Comparison of ENCODE assay signal across 1 cellular context in the genomic region with DNA sequence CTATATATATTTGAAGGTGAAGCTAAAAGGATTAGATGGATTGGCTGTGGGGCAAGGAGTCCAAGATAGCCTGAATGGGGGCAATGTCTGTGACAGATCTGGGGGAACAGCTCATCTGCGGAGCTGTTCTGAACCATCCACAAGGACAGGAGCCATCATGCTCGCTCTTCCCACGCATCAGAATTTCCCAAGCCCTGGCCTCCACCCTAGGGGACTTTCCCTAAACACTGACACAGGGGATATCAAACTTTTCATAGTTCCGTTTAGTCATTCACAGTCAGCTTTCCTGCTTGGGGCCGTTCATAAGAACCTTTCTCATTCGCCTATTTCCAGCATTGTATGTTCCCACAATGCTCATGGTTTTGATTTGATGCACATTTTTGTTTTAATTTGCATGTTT.
TF ChIP-seq lines count a peak whose summit lies in the region.

No MANE protein-coding gene starts in this region.

TF ChIP-seq in GM12878, 131 proteins besides CTCF, POLR2A, EP300 and RAD21:
- TF ChIP-seq YY1 (IDR thresholded peaks at IDR 0.05; ENCODE audit: low read depth, low read length), result 0 out of 2 replicates have a peak, but pooled peaks have one; percentile 29
- TF ChIP-seq NBN (IDR thresholded peaks at IDR 0.05), result no peak
- TF ChIP-seq EZH2 (IDR thresholded peaks at IDR 0.05; ENCODE audit: borderline replicate concordance, control insufficient read depth, low read depth, low read length), result no peak
- no peak for TF ChIP-seq POU2F2 (IDR thresholded peaks at IDR 0.05; ENCODE audit: borderline replicate concordance, low read depth, low read length)
- no peak for TF ChIP-seq ZNF274 (IDR thresholded peaks at IDR 0.05; ENCODE audit: insufficient read depth, insufficient read length)
- peak; percentile 76 for TF ChIP-seq EED (IDR thresholded peaks at IDR 0.05; ENCODE audit: low read depth)
- TF ChIP-seq SREBF2 (IDR thresholded peaks at IDR 0.05; ENCODE audit: low read length), result no peak
- TF ChIP-seq EGR1 (IDR thresholded peaks at IDR 0.05; ENCODE audit: borderline replicate concordance in 1 of 2, low read depth in 2 of 2, low read length in 2 of 2), result peak in 1 of 2 experiments; percentile 53; a peak in 1 of 3 replicates
- TF ChIP-seq, protein P1, sequence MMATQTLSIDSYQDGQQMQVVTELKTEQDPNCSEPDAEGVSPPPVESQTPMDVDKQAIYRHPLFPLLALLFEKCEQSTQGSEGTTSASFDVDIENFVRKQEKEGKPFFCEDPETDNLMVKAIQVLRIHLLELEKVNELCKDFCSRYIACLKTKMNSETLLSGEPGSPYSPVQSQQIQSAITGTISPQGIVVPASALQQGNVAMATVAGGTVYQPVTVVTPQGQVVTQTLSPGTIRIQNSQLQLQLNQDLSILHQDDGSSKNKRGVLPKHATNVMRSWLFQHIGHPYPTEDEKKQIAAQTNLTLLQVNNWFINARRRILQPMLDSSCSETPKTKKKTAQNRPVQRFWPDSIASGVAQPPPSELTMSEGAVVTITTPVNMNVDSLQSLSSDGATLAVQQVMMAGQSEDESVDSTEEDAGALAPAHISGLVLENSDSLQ (IDR thresholded peaks at IDR 0.05), result 0 out of 2 replicates have a peak, but pooled peaks have one; percentile 8
- TF ChIP-seq, protein P2, sequence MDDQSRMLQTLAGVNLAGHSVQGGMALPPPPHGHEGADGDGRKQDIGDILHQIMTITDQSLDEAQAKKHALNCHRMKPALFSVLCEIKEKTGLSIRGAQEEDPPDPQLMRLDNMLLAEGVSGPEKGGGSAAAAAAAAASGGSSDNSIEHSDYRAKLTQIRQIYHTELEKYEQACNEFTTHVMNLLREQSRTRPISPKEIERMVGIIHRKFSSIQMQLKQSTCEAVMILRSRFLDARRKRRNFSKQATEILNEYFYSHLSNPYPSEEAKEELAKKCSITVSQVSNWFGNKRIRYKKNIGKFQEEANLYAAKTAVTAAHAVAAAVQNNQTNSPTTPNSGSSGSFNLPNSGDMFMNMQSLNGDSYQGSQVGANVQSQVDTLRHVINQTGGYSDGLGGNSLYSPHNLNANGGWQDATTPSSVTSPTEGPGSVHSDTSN (IDR thresholded peaks at IDR 0.05; ENCODE audit: insufficient replicate concordance, low read depth, low read length), result peak; percentile 14
- TF ChIP-seq DPF2 (IDR thresholded peaks at IDR 0.05), result 0 out of 2 replicates have a peak, but pooled peaks have one; percentile 29
- TF ChIP-seq RUNX3 (IDR thresholded peaks at IDR 0.05; ENCODE audit: low read length), result peak; percentile 25; the same call in 1 of the 2 replicates
- no peak for TF ChIP-seq LARP7 (IDR thresholded peaks at IDR 0.05)
- no peak for TF ChIP-seq BCL11A (IDR thresholded peaks at IDR 0.05; ENCODE audit: low read depth, low read length)
- TF ChIP-seq PAX5 (IDR thresholded peaks at IDR 0.05; ENCODE audit: borderline replicate concordance, low read depth, low read length), result 0 out of 2 replicates have a peak, but pooled peaks have one; percentile 21
- TF ChIP-seq, protein P3, sequence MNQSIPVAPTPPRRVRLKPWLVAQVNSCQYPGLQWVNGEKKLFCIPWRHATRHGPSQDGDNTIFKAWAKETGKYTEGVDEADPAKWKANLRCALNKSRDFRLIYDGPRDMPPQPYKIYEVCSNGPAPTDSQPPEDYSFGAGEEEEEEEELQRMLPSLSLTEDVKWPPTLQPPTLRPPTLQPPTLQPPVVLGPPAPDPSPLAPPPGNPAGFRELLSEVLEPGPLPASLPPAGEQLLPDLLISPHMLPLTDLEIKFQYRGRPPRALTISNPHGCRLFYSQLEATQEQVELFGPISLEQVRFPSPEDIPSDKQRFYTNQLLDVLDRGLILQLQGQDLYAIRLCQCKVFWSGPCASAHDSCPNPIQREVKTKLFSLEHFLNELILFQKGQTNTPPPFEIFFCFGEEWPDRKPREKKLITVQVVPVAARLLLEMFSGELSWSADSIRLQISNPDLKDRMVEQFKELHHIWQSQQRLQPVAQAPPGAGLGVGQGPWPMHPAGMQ (IDR thresholded peaks at IDR 0.05; ENCODE audit: borderline replicate concordance), result no peak
- 0 out of 2 replicates have a peak, but pooled peaks have one; percentile 23 for TF ChIP-seq JUNB (IDR thresholded peaks at IDR 0.05)
- TF ChIP-seq, protein P4, sequence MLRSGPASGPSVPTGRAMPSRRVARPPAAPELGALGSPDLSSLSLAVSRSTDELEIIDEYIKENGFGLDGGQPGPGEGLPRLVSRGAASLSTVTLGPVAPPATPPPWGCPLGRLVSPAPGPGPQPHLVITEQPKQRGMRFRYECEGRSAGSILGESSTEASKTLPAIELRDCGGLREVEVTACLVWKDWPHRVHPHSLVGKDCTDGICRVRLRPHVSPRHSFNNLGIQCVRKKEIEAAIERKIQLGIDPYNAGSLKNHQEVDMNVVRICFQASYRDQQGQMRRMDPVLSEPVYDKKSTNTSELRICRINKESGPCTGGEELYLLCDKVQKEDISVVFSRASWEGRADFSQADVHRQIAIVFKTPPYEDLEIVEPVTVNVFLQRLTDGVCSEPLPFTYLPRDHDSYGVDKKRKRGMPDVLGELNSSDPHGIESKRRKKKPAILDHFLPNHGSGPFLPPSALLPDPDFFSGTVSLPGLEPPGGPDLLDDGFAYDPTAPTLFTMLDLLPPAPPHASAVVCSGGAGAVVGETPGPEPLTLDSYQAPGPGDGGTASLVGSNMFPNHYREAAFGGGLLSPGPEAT (IDR thresholded peaks at IDR 0.05; ENCODE audit: low read depth), result peak; percentile 37; the same call in 1 of the 2 replicates
- no peak for TF ChIP-seq ESRRA (IDR thresholded peaks at IDR 0.05; ENCODE audit: low read length)
- TF ChIP-seq ZNF24 (IDR thresholded peaks at IDR 0.05), result no peak
